Comparison of ENCODE assay signal across 23 cellular contexts in genomic region chr10:70533189-70533558, GRCh38. TPM values are rescaled to one million over a fixed set of nuclear protein-coding genes. Genes with fewer than 3 reads are reported as not detected.
"Had no signal": no experiment of that assay in that cellular context is flagged by ENCODE, and none has a peak within 500 bp of the region (broad histone marks: within the 10 kb centered on the region; RNA-seq: fewer than 3 reads in every experiment).

No MANE protein-coding gene starts in this region.

- H3K79me2 ChIP-seq: parathyroid adenoma had no signal

- H3K27me3 Mint-ChIP-seq: memory B cell had no signal

- H3K4me3 ChIP-seq: coronary artery, lung, smooth muscle cell, stomach, thyroid gland, upper lobe of left lung had no signal

- H3K9me3 ChIP-seq: neutrophil, stomach, thyroid gland, upper lobe of left lung had no signal

- H2AFZ ChIP-seq: parathyroid adenoma had no signal

- H3K9me3 Mint-ChIP-seq: memory B cell; natural killer cell; stimulated activated effector memory CD8-positive, alpha-beta T cell treated with anti-CD3 and anti-CD28 coated beads, Interleukin-12 subunit alpha, Interleukin-12 subunit beta, amount 100 ng/mL, for 72 hours had no signal

- H3K27me3 ChIP-seq: neutrophil, stomach, thyroid gland, upper lobe of left lung had no signal

- H3K9ac ChIP-seq: parathyroid adenoma had no signal

- ATAC-seq: left lobe of liver, natural killer cell, sciatic nerve had no signal

- H3K36me3 Mint-ChIP-seq: natural killer cell; stimulated activated effector memory CD8-positive, alpha-beta T cell treated with anti-CD3 and anti-CD28 coated beads, Interleukin-12 subunit alpha, Interleukin-12 subunit beta, amount 100 ng/mL, for 72 hours had no signal

- H3K27ac ChIP-seq: coronary artery, neutrophil, parathyroid adenoma, thyroid gland, upper lobe of left lung had no signal

- H3K4me1 Mint-ChIP-seq: natural killer cell; stimulated activated effector memory CD8-positive, alpha-beta T cell treated with anti-CD3 and anti-CD28 coated beads, Interleukin-12 subunit alpha, Interleukin-12 subunit beta, amount 100 ng/mL, for 72 hours had no signal

- H3K27ac Mint-ChIP-seq: memory B cell; natural killer cell; progenitor cell of endocrine pancreas; stimulated activated effector memory CD8-positive, alpha-beta T cell treated with anti-CD3 and anti-CD28 coated beads, Interleukin-12 subunit alpha, Interleukin-12 subunit beta, amount 100 ng/mL, for 72 hours had no signal

- H3K4me1 ChIP-seq: thyroid gland had no signal

- H3K4me3 Mint-ChIP-seq: memory B cell; natural killer cell; stimulated activated effector memory CD8-positive, alpha-beta T cell treated with anti-CD3 and anti-CD28 coated beads, Interleukin-12 subunit alpha, Interleukin-12 subunit beta, amount 100 ng/mL, for 72 hours had no signal

- DNase-seq: effector memory CD4-positive, alpha-beta T cell; kidney; natural killer cell; stimulated activated CD4-positive, alpha-beta T cell treated with anti-CD3 and anti-CD28 coated beads, Interleukin-12 subunit alpha, Interleukin-12 subunit beta, amount 100 ng/mL, for 4 hours; stimulated activated CD4-positive, alpha-beta T cell treated with anti-CD3 and anti-CD28 coated beads, Interleukin-1b, Interleukin-23, amount 100 ng/mL, for 48 hours; stimulated activated CD4-positive, alpha-beta T cell treated with anti-CD3 and anti-CD28 coated beads, Interleukin-4, amount 100 ng/mL, for 24 hours; stimulated activated naive CD4-positive, alpha-beta T cell treated with Interleukin-2 at 50 U/mL for 16 hours; stomach; thyroid gland had no signal

- H3K4me2 ChIP-seq: smooth muscle cell had no signal

- H3K36me3 ChIP-seq: neutrophil, thyroid gland had no signal

- FAIRE-seq: endometrium, frontal cortex, kidney had no signal

RNA-seq across cellular contexts. Expression of gene PALD1, which starts 54.6 kb away (rescaled TPM):
- total RNA-seq: fibroblast of villous mesenchyme had no signal
